19 cellular contexts compared by ENCODE assay signal in genomic region chr10:115659616-115660015, GRCh38.
DNase-seq lines count a peak whose midpoint lies in the region; ATAC-seq and TF ChIP-seq lines count a peak whose summit lies in the region.
"Had no signal": no experiment of that assay in that cellular context is flagged by ENCODE, and none has a peak within 500 bp of the region (broad histone marks: within the 10 kb centered on the region; RNA-seq: fewer than 3 reads in every experiment).

No MANE protein-coding gene starts in this region.

- no peak for ATAC-seq in left lung
- ATAC-seq: PC-3 had no signal

- H3K4me3 Mint-ChIP-seq in chondrocyte (ENCODE audit: unreplicated experiment), result no peak overlapping the region
- H3K4me3 Mint-ChIP-seq: HFFc6 had no signal

- H3K27me3 ChIP-seq in skeletal muscle satellite cell (ENCODE audit: control insufficient read depth, insufficient read depth, low read length) (no peaks in the 10 kb centered on the region), left lung (no peaks in the 10 kb centered on the region)

- H3K4me2 ChIP-seq in skeletal muscle satellite cell (ENCODE audit: low read length), result peak overlapping the region; percentile 68
- H3K4me2 ChIP-seq: KMS-11 had no signal

- H3K4me1 ChIP-seq in skeletal muscle satellite cell (ENCODE audit: control insufficient read depth, insufficient read depth, low read length) (peaks cover 68% of the 10 kb centered on the region), left lung (no peaks in the 10 kb centered on the region)

- peak overlapping the region; percentile 77 for H3K9ac ChIP-seq in skeletal muscle satellite cell (ENCODE audit: low read depth, low read length)
- H3K9ac ChIP-seq: KMS-11 had no signal

- POLR2A ChIA-PET in RWPE1 (lab: Yijun Ruan, JAX; ENCODE audit: low non-redundant PET), result no interaction called here

- H3K4me3 ChIP-seq in astrocyte of the cerebellum (ENCODE audit: low read depth, low read length) (no peak overlapping the region), fibroblast of mammary gland (ENCODE audit: control insufficient read depth, low read depth, low read length) (no peak overlapping the region), skeletal muscle satellite cell (ENCODE audit: low read length) (peak overlapping the region; percentile 61), left lung (no peak overlapping the region)

- peaks cover 17% of the 10 kb centered on the region for H3K4me1 Mint-ChIP-seq in chondrocyte (ENCODE audit: low read depth)

- no peak overlapping the region for H3K27ac Mint-ChIP-seq in chondrocyte (ENCODE audit: unreplicated experiment)
- H3K27ac Mint-ChIP-seq: HFFc6 had no signal

- no peaks in the 10 kb centered on the region for H3K9me3 Mint-ChIP-seq in chondrocyte (ENCODE audit: low read depth)
- H3K9me3 Mint-ChIP-seq: HFFc6 had no signal

- in situ Hi-C loops in astrocyte of the cerebellum (cut with HindIII; ENCODE audit: low sequenced_read_pairs), result no loop called here

- H3K9me3 ChIP-seq in skeletal muscle satellite cell (replicated peaks; ENCODE audit: low read length), result no peaks in the 10 kb centered on the region
- H3K9me3 ChIP-seq in left lung, result no peaks in the 10 kb centered on the region

- TF ChIP-seq CTCF in astrocyte of the cerebellum (IDR thresholded peaks at IDR 0.05; ENCODE audit: low read depth, low read length, missing control alignments) (no peak), fibroblast of mammary gland (conservative IDR thresholded peaks at IDR 0.05; ENCODE audit: control insufficient read depth, insufficient read depth, low read depth, low read length) (no peak), left lung (IDR thresholded peaks at IDR 0.05) (no peak), RWPE1 (conservative IDR thresholded peaks at IDR 0.05; ENCODE audit: low read depth) (no peak), chondrocyte (IDR thresholded peaks at IDR 0.05) (no peak)

- CTCF ChIA-PET in RWPE1 (lab: Yijun Ruan, JAX), result no interaction called here

- no peaks in the 10 kb centered on the region for H3K27me3 Mint-ChIP-seq in chondrocyte (ENCODE audit: low read depth)

- peak; percentile 94 for DNase-seq in LHCN-M2 (ENCODE audit: low read depth)
- peak; percentile 16 for DNase-seq in astrocyte of the cerebellum (ENCODE audit: low read depth)
- peak; percentile 19 for DNase-seq in fibroblast of mammary gland (ENCODE audit: low read depth)
- DNase-seq in left lung, result no peak
- no peak for DNase-seq in RWPE1 (ENCODE audit: low spot score)
- no peak for DNase-seq in chondrocyte (ENCODE audit: low spot score)
- DNase-seq: ACHN, DMS79, HFFc6, NCI-H1436, NCI-H1930, NCI-H226, NCI-H524, NCI-H82, PC-3, RPMI8226 had no signal

- H3K36me3 ChIP-seq in skeletal muscle satellite cell (ENCODE audit: insufficient read depth, low read length) (no peaks in the 10 kb centered on the region), left lung (no peaks in the 10 kb centered on the region)

- intact Hi-C loops in left lung (cut with DNase I), result no loop called here

- no peaks in the 10 kb centered on the region for H3K36me3 Mint-ChIP-seq in chondrocyte (ENCODE audit: low read depth)

- H3K27ac ChIP-seq in left lung (no peak overlapping the region), RWPE1 (no peak overlapping the region)
- H3K27ac ChIP-seq: C4-2B, KMS-11 had no signal

Comparison
In these comparisons a context has a peak if more than half of its experiments do, and no peak if none do; other contexts are left out.
1. DNase-seq: peak in LHCN-M2 (single experiment), astrocyte of the cerebellum (single experiment) and fibroblast of mammary gland (single experiment); none in left lung (0 of 2), RWPE1 (single experiment) and chondrocyte (single experiment).